ENCODE assay signal across 31 cellular contexts in genomic region chr17:80286638-80286960, GRCh38. TPM values are rescaled to one million over a fixed set of nuclear protein-coding genes. Genes with fewer than 3 reads are reported as not detected.
DNase-seq lines count a peak whose midpoint lies in the region; ATAC-seq, FAIRE-seq and TF ChIP-seq lines count a peak whose summit lies in the region.
"Had no signal": no experiment of that assay in that cellular context is flagged by ENCODE, and none has a peak within 500 bp of the region (broad histone marks: within the 10 kb centered on the region; RNA-seq: fewer than 3 reads in every experiment).

No MANE protein-coding gene starts in this region.

- TF ChIP-seq CTCF in activated CD8-positive, alpha-beta T cell treated with anti-CD3 and anti-CD28 coated beads for 36 hours (IDR thresholded peaks at IDR 0.05) = no peak
- TF ChIP-seq CTCF in Panc1 (IDR thresholded peaks at IDR 0.05) (no peak), kidney (IDR thresholded peaks at IDR 0.05; ENCODE audit: borderline replicate concordance, extremely low read depth, insufficient read depth) (no peak), osteoblast (IDR thresholded peaks at IDR 0.05; ENCODE audit: extremely low read depth, low read depth, low read length) (no peak), brain microvascular endothelial cell (IDR thresholded peaks at IDR 0.05; ENCODE audit: low read depth, low read length, missing control alignments) (no peak)

- ATAC-seq in activated CD8-positive, alpha-beta T cell treated with anti-CD3 and anti-CD28 coated beads for 36 hours = no peak
- no peak for ATAC-seq in activated CD8-positive, alpha-beta T cell treated with anti-CD3 and anti-CD28 coated beads, Interleukin-2, amount 10 ng/mL, durations not matched to agents 7 days and 5 days
- ATAC-seq in Panc1 = no peak
- ATAC-seq: CD8-positive, alpha-beta T cell; HCT116; K562; PC-3 had no signal

- no peak overlapping the region for H3K4me2 ChIP-seq in osteoblast (ENCODE audit: insufficient read depth, low read length)

- FAIRE-seq in kidney (lab: Jason Lieb, UNC) = no peak
- FAIRE-seq: GM12891, GM19239, HTR-8/SVneo, K562 had no signal

- H3K9ac ChIP-seq in kidney (ENCODE audit: low read length in 2 of 2) = no peak overlapping the region

- no peaks in the 10 kb centered on the region for H3K9me3 Mint-ChIP-seq in activated CD8-positive, alpha-beta T cell treated with anti-CD3 and anti-CD28 coated beads for 36 hours
- no peaks in the 10 kb centered on the region for H3K9me3 Mint-ChIP-seq in activated CD8-positive, alpha-beta T cell treated with anti-CD3 and anti-CD28 coated beads, Interleukin-2, amount 10 ng/mL, durations not matched to agents 7 days and 5 days (ENCODE audit: insufficient read depth)
- H3K9me3 Mint-ChIP-seq: CD8-positive, alpha-beta T cell had no signal

- H3K27ac Mint-ChIP-seq in activated CD8-positive, alpha-beta T cell treated with anti-CD3 and anti-CD28 coated beads for 36 hours = peak overlapping the region; percentile 20
- no peak overlapping the region for H3K27ac Mint-ChIP-seq in activated CD8-positive, alpha-beta T cell treated with anti-CD3 and anti-CD28 coated beads, Interleukin-2, amount 10 ng/mL, durations not matched to agents 7 days and 5 days

- H3K79me2 ChIP-seq in osteoblast (ENCODE audit: insufficient read depth, low read length) = peaks cover 10% of the 10 kb centered on the region

- H3K4me3 Mint-ChIP-seq in activated CD8-positive, alpha-beta T cell treated with anti-CD3 and anti-CD28 coated beads for 36 hours = no peak overlapping the region
- H3K4me3 Mint-ChIP-seq in activated CD8-positive, alpha-beta T cell treated with anti-CD3 and anti-CD28 coated beads, Interleukin-2, amount 10 ng/mL, durations not matched to agents 7 days and 5 days = no peak overlapping the region
- H3K4me3 Mint-ChIP-seq: CD8-positive, alpha-beta T cell had no signal

- no peaks in the 10 kb centered on the region for H3K4me1 ChIP-seq in Panc1 (ENCODE audit: control insufficient read depth, insufficient read depth, low read length)
- H3K4me1 ChIP-seq in kidney (ENCODE audit: control insufficient read depth in 1 of 2, insufficient read depth in 1 of 2, low read depth in 1 of 2, low read length in 2 of 2) = no peaks in the 10 kb centered on the region
- H3K4me1 ChIP-seq in osteoblast (ENCODE audit: insufficient read depth, low read length) = no peaks in the 10 kb centered on the region

- H3K9me3 ChIP-seq in Panc1 (ENCODE audit: control insufficient read depth, insufficient read depth, low read depth, low read length) = no peaks in the 10 kb centered on the region
- no peaks in the 10 kb centered on the region for H3K9me3 ChIP-seq in kidney (ENCODE audit: control insufficient read depth in 1 of 2, low read length in 2 of 2)
- no peaks in the 10 kb centered on the region for H3K9me3 ChIP-seq in osteoblast (ENCODE audit: low read depth, low read length)
- H3K9me3 ChIP-seq: BLaER1 treated with 17β-estradiol and CSF1 and Interleukin-3, amounts not matched to agents 10 nM and 100 nM had no signal

- peaks cover 21% of the 10 kb centered on the region for H3K4me1 Mint-ChIP-seq in activated CD8-positive, alpha-beta T cell treated with anti-CD3 and anti-CD28 coated beads for 36 hours (ENCODE audit: low read depth)
- H3K4me1 Mint-ChIP-seq in activated CD8-positive, alpha-beta T cell treated with anti-CD3 and anti-CD28 coated beads, Interleukin-2, amount 10 ng/mL, durations not matched to agents 7 days and 5 days (ENCODE audit: low read depth) = peaks cover 12% of the 10 kb centered on the region

- no peak overlapping the region for H2AFZ ChIP-seq in osteoblast (ENCODE audit: low read length)

- POLR2A ChIA-PET in activated CD8-positive, alpha-beta T cell treated with anti-CD3 and anti-CD28 coated beads for 36 hours (lab: Charles Lee) = interaction anchor here (1.0 to 2.1 kb wide), 2 partner anchors 8 to 23 kb away, joined by 3 to 7 read pairs; no protein-coding TSS in a partner anchor
- POLR2A ChIA-PET in activated CD8-positive, alpha-beta T cell treated with anti-CD3 and anti-CD28 coated beads, Interleukin-2, amount 10 ng/mL, durations not matched to agents 7 days and 5 days (lab: Charles Lee) = interaction anchor here (0.7 kb wide), 1 partner anchor 77 kb away, joined by 3 read pairs; no protein-coding TSS in a partner anchor
- POLR2A ChIA-PET in Panc1 (lab: Charles Lee) = no interaction called here

- peaks cover 13% of the 10 kb centered on the region for H4K20me1 ChIP-seq in osteoblast (ENCODE audit: insufficient read depth, low read length)

- H3K27ac ChIP-seq in Panc1 (ENCODE audit: low read length) (peak overlapping the region; percentile 19; the same call in 1 of the 2 replicates), kidney (ENCODE audit: low read depth in 2 of 2, low read length in 2 of 2) (no peak overlapping the region), osteoblast (ENCODE audit: low read depth, low read length) (no peak overlapping the region), brain microvascular endothelial cell (no peak overlapping the region)
- H3K27ac ChIP-seq: 22Rv1 had no signal

- no TSS peak for BruUV-seq in Panc1 (replicated peaks; lab: Mats Ljungman, UMichigan)

- peaks cover 24% of the 10 kb centered on the region for H3K36me3 Mint-ChIP-seq in activated CD8-positive, alpha-beta T cell treated with anti-CD3 and anti-CD28 coated beads for 36 hours (ENCODE audit: low read depth)
- peaks cover 61% of the 10 kb centered on the region for H3K36me3 Mint-ChIP-seq in activated CD8-positive, alpha-beta T cell treated with anti-CD3 and anti-CD28 coated beads, Interleukin-2, amount 10 ng/mL, durations not matched to agents 7 days and 5 days (ENCODE audit: low read depth)

- CTCF ChIA-PET in activated CD8-positive, alpha-beta T cell treated with anti-CD3 and anti-CD28 coated beads for 36 hours (lab: Charles Lee) = no interaction called here
- CTCF ChIA-PET in activated CD8-positive, alpha-beta T cell treated with anti-CD3 and anti-CD28 coated beads, Interleukin-2, amount 10 ng/mL, durations not matched to agents 7 days and 5 days (lab: Charles Lee) = no interaction called here
- CTCF ChIA-PET in Panc1 (lab: Charles Lee) = no interaction called here

- no peak for DNase-seq in activated CD8-positive, alpha-beta T cell treated with anti-CD3 and anti-CD28 coated beads for 36 hours
- DNase-seq in activated CD8-positive, alpha-beta T cell treated with anti-CD3 and anti-CD28 coated beads, Interleukin-2, amount 10 ng/mL, durations not matched to agents 7 days and 5 days = no peak
- DNase-seq in Panc1 (ENCODE audit: low read depth, low spot score) (no peak), kidney (peak; percentile 54), osteoblast (ENCODE audit: insufficient read length, low spot score, missing footprints) (peak; percentile 77), brain microvascular endothelial cell (no peak), SW480 (ENCODE audit: low spot score) (no peak), NCI-H2227 (lab: John Stamatoyannopoulos, UW; ENCODE audit: unreplicated experiment) (no peak)
- DNase-seq: CD8-positive, alpha-beta T cell; DMS 273 treated with DMSO at 0.1 percent for 48 hours; DMS79; EL; GDM1; MV-4-11; NCI-H1105 treated with DMSO at 0.1 percent for 48 hours; NCI-H146; NCI-H1930; NCI-H446 treated with DMSO at 0.1 percent for 48 hours; NCI-H526; NCI-H82; NK-92 treated with Interleukin-12 subunit alpha and Interleukin-12 subunit beta, amount 100 ng/mL, for 24 hours; PC-3; RPMI8226; SHP77 treated with DMSO at 0.1 percent for 48 hours had no signal

- H3K27me3 ChIP-seq in Panc1 (ENCODE audit: control insufficient read depth, insufficient read depth, low read length) (no peaks in the 10 kb centered on the region), osteoblast (ENCODE audit: insufficient read depth, low read length) (no peaks in the 10 kb centered on the region), brain microvascular endothelial cell (replicated peaks) (no peaks in the 10 kb centered on the region)
- H3K27me3 ChIP-seq: BLaER1 treated with 17β-estradiol and CSF1 and Interleukin-3, amounts not matched to agents 10 nM and 100 nM had no signal

- H3K4me3 ChIP-seq in Panc1 (ENCODE audit: low read depth in 2 of 2, low read length in 2 of 2) (no peak overlapping the region), kidney (ENCODE audit: low read length in 2 of 2) (no peak overlapping the region), osteoblast (ENCODE audit: insufficient read depth, low read length) (no peak overlapping the region), brain microvascular endothelial cell (ENCODE audit: low read depth, low read length) (no peak overlapping the region)
- H3K4me3 ChIP-seq: BLaER1 treated with 17β-estradiol and CSF1 and Interleukin-3, amounts not matched to agents 10 nM and 100 nM; K562 had no signal

- peaks cover 6% of the 10 kb centered on the region for H3K36me3 ChIP-seq in Panc1 (ENCODE audit: control insufficient read depth, insufficient read depth, low read length)
- H3K36me3 ChIP-seq in kidney (ENCODE audit: control insufficient read depth in 1 of 2, insufficient read depth in 2 of 2, low read length in 2 of 2) = peaks cover 20 to 33% of the 10 kb centered on the region in 2 donors
- H3K36me3 ChIP-seq in osteoblast (ENCODE audit: insufficient read depth, low read length) = peaks cover 50% of the 10 kb centered on the region
- peaks cover 26% of the 10 kb centered on the region for H3K36me3 ChIP-seq in brain microvascular endothelial cell (replicated peaks)

- no peaks in the 10 kb centered on the region for H3K27me3 Mint-ChIP-seq in activated CD8-positive, alpha-beta T cell treated with anti-CD3 and anti-CD28 coated beads for 36 hours
- no peaks in the 10 kb centered on the region for H3K27me3 Mint-ChIP-seq in activated CD8-positive, alpha-beta T cell treated with anti-CD3 and anti-CD28 coated beads, Interleukin-2, amount 10 ng/mL, durations not matched to agents 7 days and 5 days (ENCODE audit: low read depth)

- in situ Hi-C loops in Panc1 (cut with HindIII; ENCODE audit: low pct_unique_long_range_greater_than_20kb, low sequenced_read_pairs) (no loop called here), brain microvascular endothelial cell (cut with HindIII; ENCODE audit: low pct_ligation_motif_present, low sequenced_read_pairs) (no loop called here)

- intact Hi-C loops in activated CD8-positive, alpha-beta T cell treated with anti-CD3 and anti-CD28 coated beads for 36 hours (cut with micrococcal nuclease) = no loop called here
- intact Hi-C loops in Panc1 (cut with micrococcal nuclease; ENCODE audit: unreplicated experiment) = no loop called here
- intact Hi-C loops in kidney (cut with DNase I) = no loop called here

RNA-seq across cellular contexts. Expression of gene RNF213, which starts 25.9 kb away (rescaled TPM):
- 100 to 1,000 TPM; 131 to 142 TPM for total RNA-seq in activated CD8-positive, alpha-beta T cell treated with anti-CD3 and anti-CD28 coated beads for 36 hours
- 100 to 1,000 TPM; 438 to 455 TPM for total RNA-seq in activated CD8-positive, alpha-beta T cell treated with anti-CD3 and anti-CD28 coated beads, Interleukin-2, amount 10 ng/mL, durations not matched to agents 7 days and 5 days
- total RNA-seq in Panc1 (2021; ENCODE audit: unreplicated experiment) (230 TPM), kidney (276 TPM), osteoblast (134 and 143 TPM in 2 replicates)
- polyA plus RNA-seq in Panc1 (2012; ENCODE audit: insufficient read length) = 174 TPM
- 43.4 TPM for polyA plus RNA-seq in kidney (ENCODE audit: insufficient read depth, low read depth, low replicate concordance)

Comparison
In these comparisons a context has a peak if more than half of its experiments do, and no peak if none do; other contexts are left out.
1. DNase-seq: peak in kidney (single experiment) and osteoblast (single experiment); none in activated CD8-positive, alpha-beta T cell treated with anti-CD3 and anti-CD28 coated beads for 36 hours (single experiment), activated CD8-positive, alpha-beta T cell treated with anti-CD3 and anti-CD28 coated beads, Interleukin-2, amount 10 ng/mL, durations not matched to agents 7 days and 5 days (single experiment), Panc1 (single experiment), brain microvascular endothelial cell (single experiment), SW480 (single experiment) and NCI-H2227 (single experiment).